29 cellular contexts compared by ENCODE assay signal in the genomic region with DNA sequence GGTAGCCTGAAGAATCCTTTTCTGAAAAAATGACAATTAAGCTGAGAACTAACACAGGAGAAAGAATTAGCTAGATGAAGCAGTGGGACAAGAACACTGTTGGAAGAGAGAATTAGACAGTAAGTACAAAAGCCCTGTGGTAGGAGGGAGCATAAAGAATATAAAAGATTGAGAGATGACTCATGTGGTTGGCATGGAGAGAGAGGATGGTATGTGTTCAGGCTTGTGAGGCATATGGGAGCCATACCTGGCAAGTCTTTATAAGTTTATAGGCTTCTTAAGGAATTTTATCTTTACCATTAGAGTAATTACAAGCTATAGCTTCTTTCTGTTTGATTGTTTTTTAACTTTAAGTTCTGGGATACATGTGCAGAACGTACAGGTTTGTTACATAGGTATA.
DNase-seq lines count a peak whose midpoint lies in the region; ATAC-seq and TF ChIP-seq lines count a peak whose summit lies in the region.
"Had no signal": no experiment of that assay in that cellular context is flagged by ENCODE, and none has a peak within 500 bp of the region (broad histone marks: within the 10 kb centered on the region; RNA-seq: fewer than 3 reads in every experiment).

No MANE protein-coding gene starts in this region.

- H3K27ac Mint-ChIP-seq in CD8-positive, alpha-beta T cell: no peak overlapping the region
- H3K27ac Mint-ChIP-seq: CD14-positive monocyte, HFFc6 had no signal

- no peaks in the 10 kb centered on the region for H3K36me3 Mint-ChIP-seq in CD8-positive, alpha-beta T cell
- H3K36me3 Mint-ChIP-seq: CD14-positive monocyte had no signal

- H3K4me3 Mint-ChIP-seq in CD8-positive, alpha-beta T cell: no peak overlapping the region
- H3K4me3 Mint-ChIP-seq: CD14-positive monocyte, HFFc6 had no signal

- H3K9me3 ChIP-seq in CD8-positive, alpha-beta T cell (ENCODE audit: low read length): no peaks in the 10 kb centered on the region
- H3K9me3 ChIP-seq: BE2C, HAP-1, SJCRH30 had no signal

- no peak overlapping the region for H3K4me3 ChIP-seq in CD8-positive, alpha-beta T cell (ENCODE audit: low read depth, low read length)
- H3K4me3 ChIP-seq: GM12878, HAP-1, SJCRH30 had no signal

- peak; percentile 16 for DNase-seq in EL
- DNase-seq in M059J (ENCODE audit: low read depth): peak; percentile 4
- peak; percentile 9 for DNase-seq in SW480 (ENCODE audit: low spot score)
- no peak for DNase-seq in stimulated activated CD4-positive, alpha-beta T cell treated with anti-CD3 and anti-CD28 coated beads, Interleukin-15, amount 100 ng/mL, for 24 hours
- no peak for DNase-seq in RPMI8226
- no peak for DNase-seq in CD8-positive, alpha-beta T cell
- DNase-seq in retina: no peak
- DNase-seq: 8988T; ACHN; BE2C; GDM1; GOT3; HFFc6; MV-4-11; NCI-H1105; NCI-H1436 treated with DMSO at 0.1 percent for 48 hours; NCI-H187 treated with DMSO at 0.1 percent for 48 hours; NCI-H2171 treated with DMSO at 0.1 percent for 48 hours; NCI-H524 treated with DMSO at 0.1 percent for 48 hours; NCI-H774; NK-92 treated with Interleukin-12 subunit alpha and Interleukin-12 subunit beta, amount 100 ng/mL, for 24 hours; SJCRH30 had no signal

- ATAC-seq in esophagus mucosa: peak; percentile 89
- no peak for ATAC-seq in CD8-positive, alpha-beta T cell
- ATAC-seq: GM12878, Panc1, Right ventricle myocardium inferior, SK-N-SH treated with all-trans-retinoic acid at 6 μM for 48 hours had no signal

- H3K36me3 ChIP-seq in CD8-positive, alpha-beta T cell (ENCODE audit: insufficient read depth, low read length): no peaks in the 10 kb centered on the region
- H3K36me3 ChIP-seq: BE2C, HAP-1, SJCRH30 had no signal

- no peak overlapping the region for H3K27ac ChIP-seq in CD8-positive, alpha-beta T cell (ENCODE audit: low read depth, low read length)
- H3K27ac ChIP-seq: SJCRH30 had no signal

- H3K4me1 Mint-ChIP-seq in CD8-positive, alpha-beta T cell (ENCODE audit: low read depth): no peaks in the 10 kb centered on the region
- H3K4me1 Mint-ChIP-seq: CD14-positive monocyte had no signal

- peaks cover 8% of the 10 kb centered on the region for H3K9me3 Mint-ChIP-seq in CD8-positive, alpha-beta T cell

- H3K27me3 ChIP-seq in CD8-positive, alpha-beta T cell (ENCODE audit: insufficient read depth, low read length): no peaks in the 10 kb centered on the region
- H3K27me3 ChIP-seq: BE2C, SJCRH30 had no signal

- POLR2A ChIA-PET in CD8-positive, alpha-beta T cell (lab: Charles Lee): no interaction called here

- intact Hi-C loops in CD8-positive, alpha-beta T cell (cut with DNase I, micrococcal nuclease): no loop called here

- CTCF ChIA-PET in CD8-positive, alpha-beta T cell (lab: Charles Lee): no interaction called here

- H3K4me1 ChIP-seq in CD8-positive, alpha-beta T cell (ENCODE audit: insufficient read depth, low read length): no peaks in the 10 kb centered on the region
- H3K4me1 ChIP-seq: BE2C, HAP-1, SJCRH30 had no signal

- no peak for TF ChIP-seq CTCF in CD8-positive, alpha-beta T cell (IDR thresholded peaks at IDR 0.05)

- no peaks in the 10 kb centered on the region for H3K27me3 Mint-ChIP-seq in CD8-positive, alpha-beta T cell (ENCODE audit: low read depth)

Comparison
In these comparisons a context has a peak if more than half of its experiments do, and no peak if none do; other contexts are left out.
1. DNase-seq: peak in EL (single experiment), M059J (single experiment) and SW480 (single experiment); none in stimulated activated CD4-positive, alpha-beta T cell treated with anti-CD3 and anti-CD28 coated beads, Interleukin-15, amount 100 ng/mL, for 24 hours (single experiment), RPMI8226 (single experiment), CD8-positive, alpha-beta T cell (0 of 7) and retina (single experiment).